Comparison of ENCODE assay signal across 27 cellular contexts in the genomic region with DNA sequence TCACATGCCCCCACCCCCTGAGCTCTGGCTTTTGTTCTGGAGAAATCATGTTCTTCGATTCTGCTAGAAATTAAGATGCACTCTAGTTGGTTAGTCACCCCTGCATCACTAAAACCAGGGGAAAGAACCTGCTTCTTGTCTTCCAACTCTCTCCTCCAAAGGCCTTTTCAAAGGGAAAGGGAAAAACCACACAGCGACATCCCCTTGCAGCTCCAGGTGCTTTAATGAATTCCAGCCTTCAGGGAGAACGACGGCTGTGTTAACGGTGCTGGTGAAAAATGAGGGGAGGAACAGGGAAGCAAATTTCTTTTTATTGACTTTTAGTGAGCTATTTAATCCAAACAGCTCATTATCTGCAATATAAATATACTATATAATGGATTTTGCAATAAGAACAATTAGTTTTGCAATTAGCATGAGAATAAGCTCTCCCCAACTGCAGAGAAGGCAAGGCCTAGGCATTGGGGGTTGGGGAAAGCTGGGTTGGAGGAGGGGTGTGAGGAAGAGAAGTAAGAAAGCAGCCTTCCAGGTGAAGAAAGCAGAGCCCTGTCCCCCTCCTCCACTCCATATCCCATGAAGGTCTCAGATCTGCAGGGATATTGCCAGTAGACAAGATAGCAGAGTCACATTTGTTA.
A peak's percentile ranks its signal among the peaks of the same experiment; 100 is the strongest.
DNase-seq lines count a peak whose midpoint lies in the region; ATAC-seq and TF ChIP-seq lines count a peak whose summit lies in the region.
"Had no signal": no experiment of that assay in that cellular context is flagged by ENCODE, and none has a peak within 500 bp of the region (broad histone marks: within the 10 kb centered on the region; RNA-seq: fewer than 3 reads in every experiment).

No MANE protein-coding gene starts in this region.

- peaks cover 24% of the 10 kb centered on the region for H3K27me3 ChIP-seq in HUES48 (ENCODE audit: control insufficient read depth, insufficient read depth, low read length)
- peaks cover 24% of the 10 kb centered on the region for H3K27me3 ChIP-seq in neural progenitor cell
- H3K27me3 ChIP-seq: ascending aorta had no signal

- H3K27ac ChIP-seq in HUES48 (ENCODE audit: low read depth, low read length) (peak overlapping the region; percentile 46), neural progenitor cell (peak overlapping the region; percentile 21)
- H3K27ac ChIP-seq: ascending aorta; BLaER1 treated with 17β-estradiol and CSF1 and Interleukin-3, amounts not matched to agents 10 nM and 100 nM; colonic mucosa; transverse colon had no signal

- H3K4me3 ChIP-seq in HUES48 (ENCODE audit: low read depth, low read length), result peak overlapping the region; percentile 32
- H3K4me3 ChIP-seq in neural progenitor cell, result no peak overlapping the region
- H3K4me3 ChIP-seq: ascending aorta; BLaER1 treated with 17β-estradiol and CSF1 and Interleukin-3, amounts not matched to agents 10 nM and 100 nM; colonic mucosa; transverse colon had no signal

- peak overlapping the region; percentile 42 for H3K4me3 Mint-ChIP-seq in WTC11
- no peak overlapping the region for H3K4me3 Mint-ChIP-seq in neural progenitor cell
- H3K4me3 Mint-ChIP-seq: activated CD4-positive, alpha-beta memory T cell treated with anti-CD3 and anti-CD28 coated beads for 36 hours; activated T-cell treated with anti-CD3 and anti-CD28 coated beads, Interleukin-2, amount 50 U/mL, for 72 hours; naive thymus-derived CD8-positive, alpha-beta T cell; T-helper 17 cell had no signal

- DNase-seq in NCI-H146 (lab: John Stamatoyannopoulos, UW) (peak; percentile 50), WTC11 (ENCODE audit: low spot score) (peak; percentile 36), neural progenitor cell (ENCODE audit: low spot score) (peak; percentile 48), HUDEP-2 (lab: John Stamatoyannopoulos, UW; ENCODE audit: unreplicated experiment in 76 of 76) (no peak), A172 (ENCODE audit: low spot score) (no peak), DMS53 treated with DMSO at 0.1 percent for 48 hours (lab: John Stamatoyannopoulos, UW; ENCODE audit: unreplicated experiment) (no peak)
- DNase-seq: activated CD4-positive, alpha-beta memory T cell treated with anti-CD3 and anti-CD28 coated beads for 36 hours; activated CD4-positive, CD25-positive, alpha-beta regulatory T cell treated with anti-CD3 and anti-CD28 coated beads, Interleukin-2, amount 50 U/mL, for 72 hours; activated T-cell treated with anti-CD3 and anti-CD28 coated beads, Interleukin-2, amount 50 U/mL, for 72 hours; colonic mucosa; effector CD8-positive, alpha-beta T cell; GDM1; KG1; left ventricle myocardium superior; midbrain; naive thymus-derived CD8-positive, alpha-beta T cell; NCI-H1092 treated with DMSO at 0.1 percent for 48 hours; NCI-H524; SHP77; stimulated activated CD4-positive, alpha-beta T cell treated with anti-CD3 and anti-CD28 coated beads, Interleukin-15, amount 100 ng/mL, for 24 hours; stimulated activated CD4-positive, alpha-beta T cell treated with anti-CD3 and anti-CD28 coated beads, Interleukin-4, amount 100 ng/mL, for 4 hours; T-helper 17 cell; transverse colon had no signal

- peaks cover 13% of the 10 kb centered on the region for H3F3A ChIP-seq in neural progenitor cell (ENCODE audit: low read depth)

- H3K27me3 Mint-ChIP-seq in WTC11 (ENCODE audit: low read depth) (peaks cover 29% of the 10 kb centered on the region), neural progenitor cell (ENCODE audit: insufficient read depth, low read depth) (peaks cover 20% of the 10 kb centered on the region)

- no peaks in the 10 kb centered on the region for H4K20me1 ChIP-seq in neural progenitor cell (ENCODE audit: low read depth)
- H4K20me1 ChIP-seq: BLaER1 treated with 17β-estradiol and CSF1 and Interleukin-3, amounts not matched to agents 10 nM and 100 nM had no signal

- CTCF ChIA-PET in WTC11 (lab: Charles Lee), result interaction anchor here (0.6 to 2.8 kb wide), 18 partner anchors 8 to 799 kb away, joined by 3 to 17 read pairs (median 6); no protein-coding TSS in a partner anchor

- H3K9ac ChIP-seq in HUES48 (ENCODE audit: low read depth, low read length) (no peak overlapping the region), neural progenitor cell (no peak overlapping the region)
- H3K9ac ChIP-seq: BLaER1 treated with 17β-estradiol and CSF1 and Interleukin-3, amounts not matched to agents 10 nM and 100 nM had no signal

- H3K27ac Mint-ChIP-seq in WTC11 (peak overlapping the region; percentile 78), neural progenitor cell (no peak overlapping the region)
- H3K27ac Mint-ChIP-seq: activated CD4-positive, alpha-beta memory T cell treated with anti-CD3 and anti-CD28 coated beads for 36 hours; activated T-cell treated with anti-CD3 and anti-CD28 coated beads, Interleukin-2, amount 50 U/mL, for 72 hours; T-helper 17 cell had no signal

- TF ChIP-seq CTCF in WTC11 (IDR thresholded peaks at IDR 0.05) (no peak), neural progenitor cell (IDR thresholded peaks at IDR 0.05) (no peak)

- peak overlapping the region; percentile 46 for H3K4me2 ChIP-seq in neural progenitor cell
- H3K4me2 ChIP-seq: BLaER1 treated with 17β-estradiol and CSF1 and Interleukin-3, amounts not matched to agents 10 nM and 100 nM had no signal

- peak; percentile 73 for ATAC-seq in WTC11
- ATAC-seq: activated T-cell treated with anti-CD3 and anti-CD28 coated beads, Interleukin-2, amount 50 U/mL, for 72 hours; left ventricle myocardium superior; naive thymus-derived CD8-positive, alpha-beta T cell; Panc1; T-helper 17 cell had no signal

- H3K9me3 Mint-ChIP-seq in WTC11, result no peaks in the 10 kb centered on the region
- no peaks in the 10 kb centered on the region for H3K9me3 Mint-ChIP-seq in neural progenitor cell
- H3K9me3 Mint-ChIP-seq: activated CD4-positive, alpha-beta memory T cell treated with anti-CD3 and anti-CD28 coated beads for 36 hours; activated T-cell treated with anti-CD3 and anti-CD28 coated beads, Interleukin-2, amount 50 U/mL, for 72 hours; naive thymus-derived CD8-positive, alpha-beta T cell had no signal

- POLR2A ChIA-PET in WTC11 (lab: Charles Lee), result interaction anchor here (0.7 to 0.8 kb wide), 2 partner anchors 60 to 279 kb away, joined by 3 to 4 read pairs; no protein-coding TSS in a partner anchor

- H3K4me1 ChIP-seq in HUES48 (ENCODE audit: control insufficient read depth, insufficient read depth, low read length) (peaks cover 41% of the 10 kb centered on the region), neural progenitor cell (peaks cover 25% of the 10 kb centered on the region)
- H3K4me1 ChIP-seq: ascending aorta; BLaER1 treated with 17β-estradiol and CSF1 and Interleukin-3, amounts not matched to agents 10 nM and 100 nM; colonic mucosa had no signal

- H3K79me2 ChIP-seq in neural progenitor cell (ENCODE audit: low read depth), result no peaks in the 10 kb centered on the region

- no peaks in the 10 kb centered on the region for H3K36me3 Mint-ChIP-seq in WTC11
- no peaks in the 10 kb centered on the region for H3K36me3 Mint-ChIP-seq in neural progenitor cell
- H3K36me3 Mint-ChIP-seq: activated CD4-positive, alpha-beta memory T cell treated with anti-CD3 and anti-CD28 coated beads for 36 hours; naive thymus-derived CD8-positive, alpha-beta T cell had no signal

- H3K9me3 ChIP-seq in HUES48 (ENCODE audit: control insufficient read depth, insufficient read depth, low read length), result no peaks in the 10 kb centered on the region
- no peaks in the 10 kb centered on the region for H3K9me3 ChIP-seq in neural progenitor cell (ENCODE audit: low read depth)
- H3K9me3 ChIP-seq: ascending aorta; BLaER1 treated with 17β-estradiol and CSF1 and Interleukin-3, amounts not matched to agents 10 nM and 100 nM; colonic mucosa; transverse colon had no signal

- H3K36me3 ChIP-seq in HUES48 (ENCODE audit: control insufficient read depth, insufficient read depth, low read length), result no peaks in the 10 kb centered on the region
- H3K36me3 ChIP-seq in neural progenitor cell, result no peaks in the 10 kb centered on the region
- H3K36me3 ChIP-seq: ascending aorta; BLaER1 treated with 17β-estradiol and CSF1 and Interleukin-3, amounts not matched to agents 10 nM and 100 nM; colonic mucosa; transverse colon had no signal

- peak overlapping the region; percentile 53 for H2AFZ ChIP-seq in neural progenitor cell (replicated peaks)

- peaks cover 62% of the 10 kb centered on the region for H3K4me1 Mint-ChIP-seq in WTC11
- H3K4me1 Mint-ChIP-seq in neural progenitor cell, result peaks cover 28% of the 10 kb centered on the region

TF ChIP-seq in WTC11, 78 proteins besides CTCF, POLR2A, EP300 and RAD21 (continues in another document):
- TF ChIP-seq NFATC4 (CRISPR knock-in tag; IDR thresholded peaks at IDR 0.05) (no peak), ATF1 (CRISPR knock-in tag; IDR thresholded peaks at IDR 0.05) (no peak)
- TF ChIP-seq, protein P1, sequence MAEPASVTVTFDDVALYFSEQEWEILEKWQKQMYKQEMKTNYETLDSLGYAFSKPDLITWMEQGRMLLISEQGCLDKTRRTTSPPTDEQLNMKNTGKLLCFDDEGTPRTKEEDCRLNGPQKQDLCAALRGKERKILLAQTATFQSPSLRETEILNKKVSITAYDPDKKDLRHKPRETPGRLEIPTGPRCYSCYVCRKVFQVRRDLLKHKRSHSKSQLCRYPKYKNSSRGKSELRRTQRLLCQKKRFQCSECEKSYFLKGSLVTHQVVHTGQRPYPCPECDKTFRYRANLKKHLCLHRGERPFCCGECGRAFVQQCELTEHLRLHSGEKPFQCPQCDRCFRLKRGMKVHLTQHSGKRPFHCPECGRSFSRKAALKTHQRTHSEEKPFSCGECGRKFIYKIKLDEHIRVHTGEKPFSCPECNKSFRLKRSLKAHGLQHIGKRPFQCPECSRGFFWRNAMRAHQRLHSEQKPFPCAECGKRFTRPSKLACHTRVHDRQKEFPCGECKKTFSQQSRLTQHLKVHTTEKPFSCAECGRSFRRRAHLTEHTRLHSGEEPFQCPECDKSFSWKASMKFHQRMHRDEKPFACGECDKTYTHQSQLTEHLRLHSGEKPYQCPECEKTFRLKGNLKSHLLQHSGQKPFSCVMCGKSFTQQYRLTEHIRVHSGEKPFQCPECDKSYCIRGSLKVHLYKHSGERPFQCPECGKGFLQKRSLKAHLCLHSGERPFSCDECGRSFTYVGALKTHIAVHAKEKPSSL (CRISPR knock-in tag; conservative IDR thresholded peaks at IDR 0.05), result no peak

Comparison
In these comparisons a context has a peak if more than half of its experiments do, and no peak if none do; other contexts are left out.
1. DNase-seq: peak in NCI-H146 (single experiment), WTC11 (single experiment) and neural progenitor cell (single experiment); none in HUDEP-2 (0 of 76), A172 (single experiment) and DMS53 treated with DMSO at 0.1 percent for 48 hours (single experiment).